Comparison of ENCODE assay signal across 8 cellular contexts in the genomic region with DNA sequence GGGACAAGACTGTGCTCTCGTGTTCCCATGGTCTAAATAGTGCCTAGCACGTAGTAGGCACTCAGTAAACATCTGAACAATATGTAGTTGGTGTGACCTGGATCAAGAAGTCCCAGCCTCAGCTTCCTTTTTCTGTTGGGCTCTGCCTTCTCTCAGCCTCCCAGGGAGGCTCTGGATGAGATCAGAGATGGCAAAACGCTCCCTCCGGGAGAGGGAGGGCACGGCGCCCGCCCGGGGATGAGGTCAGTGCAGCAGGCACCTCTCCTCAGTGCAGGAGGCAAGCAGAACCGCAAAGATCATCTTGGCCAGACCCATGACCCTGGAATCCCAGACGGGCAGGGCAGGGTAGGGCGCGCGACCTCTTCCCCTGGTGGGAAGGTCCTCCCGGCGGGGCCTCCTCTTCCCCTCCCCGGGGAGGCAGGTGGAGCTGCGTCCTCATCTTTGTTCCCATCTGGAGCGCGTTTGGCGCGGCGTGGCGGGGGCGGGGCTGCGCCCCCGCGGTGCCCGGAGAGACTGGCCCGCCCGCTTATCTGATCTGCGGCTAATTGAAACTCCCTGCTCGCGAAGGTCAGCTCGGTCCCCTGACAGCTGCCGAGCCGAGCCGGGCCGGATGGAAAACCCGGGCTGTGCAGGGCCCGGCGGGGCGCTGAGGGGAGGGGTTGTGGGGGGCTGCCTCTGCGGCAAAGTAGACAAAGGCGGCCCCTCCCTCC.
DNase-seq lines count a peak whose midpoint lies in the region; ATAC-seq, FAIRE-seq and TF ChIP-seq lines count a peak whose summit lies in the region.

No MANE protein-coding gene starts in this region.

- peak overlapping the region; percentile 82 for H3K27ac Mint-ChIP-seq in stimulated activated memory B cell treated with anti-CD40 and anti-IgM and Interleukin-4, amounts not matched to agents 10 μg/mL and 1 μg/mL and 100 μg/mL, for 72 hours

- peaks cover 4% of the 10 kb centered on the region for H3K9me3 ChIP-seq in keratinocyte (ENCODE audit: control insufficient read depth, low read depth, low read length)

- H3K27me3 Mint-ChIP-seq in stimulated activated memory B cell treated with anti-CD40 and anti-IgM and Interleukin-4, amounts not matched to agents 10 μg/mL and 1 μg/mL and 100 μg/mL, for 72 hours, result peaks cover 3% of the 10 kb centered on the region

- no peaks in the 10 kb centered on the region for H3K36me3 Mint-ChIP-seq in stimulated activated memory B cell treated with anti-CD40 and anti-IgM and Interleukin-4, amounts not matched to agents 10 μg/mL and 1 μg/mL and 100 μg/mL, for 72 hours

- H3K4me1 Mint-ChIP-seq in stimulated activated memory B cell treated with anti-CD40 and anti-IgM and Interleukin-4, amounts not matched to agents 10 μg/mL and 1 μg/mL and 100 μg/mL, for 72 hours, result peaks cover 50% of the 10 kb centered on the region

- H3K9me3 Mint-ChIP-seq in stimulated activated memory B cell treated with anti-CD40 and anti-IgM and Interleukin-4, amounts not matched to agents 10 μg/mL and 1 μg/mL and 100 μg/mL, for 72 hours, result no peaks in the 10 kb centered on the region

- dilution Hi-C loops in keratinocyte (cut with MboI; ENCODE audit: extremely low pct_ligation_motif_present, low sequenced_read_pairs), result no loop called here

- H3K36me3 ChIP-seq in keratinocyte (ENCODE audit: control insufficient read depth in 2 of 2, extremely low read depth in 1 of 2, insufficient read depth in 2 of 2, low read length in 2 of 2), result no peaks in the 10 kb centered on the region

- H3K27ac ChIP-seq in caudate nucleus (ENCODE audit: low read depth, low read length) (peak overlapping the region; percentile 70), keratinocyte (ENCODE audit: control insufficient read depth, insufficient read depth, low read length) (no peak overlapping the region)

- ATAC-seq in stimulated activated memory B cell treated with anti-CD40 and anti-IgM and Interleukin-4, amounts not matched to agents 10 μg/mL and 1 μg/mL and 100 μg/mL, for 72 hours, result peak; percentile 63
- ATAC-seq in HG02571 (IDR thresholded peaks at IDR 0.05; ENCODE audit: unreplicated experiment), result no peak

- H3K4me3 Mint-ChIP-seq in stimulated activated memory B cell treated with anti-CD40 and anti-IgM and Interleukin-4, amounts not matched to agents 10 μg/mL and 1 μg/mL and 100 μg/mL, for 72 hours, result peak overlapping the region; percentile 18

- peaks cover 54% of the 10 kb centered on the region for H3K27me3 ChIP-seq in keratinocyte (ENCODE audit: control insufficient read depth, extremely low read depth, insufficient read depth, low read length)

- H2AFZ ChIP-seq in keratinocyte (ENCODE audit: control insufficient read depth, low read length), result no peak overlapping the region

- H3K4me1 ChIP-seq in keratinocyte (ENCODE audit: control insufficient read depth, extremely low read depth, insufficient read depth, low read length), result peaks cover 11% of the 10 kb centered on the region

- TF ChIP-seq CTCF in keratinocyte (optimal IDR thresholded peaks at IDR 0.05 in 1 of 3, IDR thresholded peaks at IDR 0.05 in 1 of 3, conservative IDR thresholded peaks at IDR 0.05 in 1 of 3; ENCODE audit: extremely low read depth in 1 of 3, insufficient read depth in 2 of 3, low read length in 3 of 3), result no peak

- peak overlapping the region; percentile 2 for H3K4me2 ChIP-seq in keratinocyte (ENCODE audit: control insufficient read depth, extremely low read depth, insufficient read depth, low read depth, low read length)

- FAIRE-seq in G401.6 (lab: Jason Lieb, UNC) (peak; percentile 6), keratinocyte (lab: Jason Lieb, UNC) (no peak)

- H3K9ac ChIP-seq in keratinocyte (ENCODE audit: control insufficient read depth, extremely low read depth, insufficient read depth, low read length), result no peak overlapping the region

- no peaks in the 10 kb centered on the region for H3K9me1 ChIP-seq in keratinocyte (ENCODE audit: control insufficient read depth, extremely low read depth, insufficient read depth, low read length)

- DNase-seq in NCI-H2196 treated with DMSO at 0.1 percent for 48 hours (lab: John Stamatoyannopoulos, UW; ENCODE audit: unreplicated experiment) (peak; percentile 91), caudate nucleus (lab: John Stamatoyannopoulos, UW) (peak in 41 of 61 donors; percentile 18 to 73 (median 46)), keratinocyte (ENCODE audit: low read depth, low spot score) (no peak), HCEC 1CT (no peak)
- DNase-seq in stimulated activated CD4-positive, alpha-beta T cell treated with anti-CD3 and anti-CD28 coated beads, Interleukin-4, amount 100 ng/mL, for 4 hours, result no peak

- H4K20me1 ChIP-seq in keratinocyte (ENCODE audit: control insufficient read depth, extremely low read depth, insufficient read depth, low read length), result peaks cover 2% of the 10 kb centered on the region

- no peaks in the 10 kb centered on the region for H3K79me2 ChIP-seq in keratinocyte (ENCODE audit: control insufficient read depth, insufficient read depth, low read length)

- H3K4me3 ChIP-seq in keratinocyte (ENCODE audit: control insufficient read depth in 2 of 3, extremely low read depth in 1 of 3, insufficient read depth in 2 of 3, low read depth in 1 of 3, low read length in 3 of 3), result no peak overlapping the region

Comparison
In these comparisons a context has a peak if more than half of its experiments do, and no peak if none do; other contexts are left out.
1. DNase-seq: peak in NCI-H2196 treated with DMSO at 0.1 percent for 48 hours (single experiment) and caudate nucleus (41 of 61); none in keratinocyte (single experiment), stimulated activated CD4-positive, alpha-beta T cell treated with anti-CD3 and anti-CD28 coated beads, Interleukin-4, amount 100 ng/mL, for 4 hours (0 of 2) and HCEC 1CT (single experiment).